In genomic region chr3:194100856-194101390, GRCh38 we compare ENCODE assay signal across 13 cellular contexts. TPM values are rescaled to one million over a fixed set of nuclear protein-coding genes. Genes with fewer than 3 reads are reported as not detected.
DNase-seq lines count a peak whose midpoint lies in the region; ATAC-seq, FAIRE-seq and TF ChIP-seq lines count a peak whose summit lies in the region.
"Had no signal": no experiment of that assay in that cellular context is flagged by ENCODE, and none has a peak within 500 bp of the region (broad histone marks: within the 10 kb centered on the region; RNA-seq: fewer than 3 reads in every experiment).

No MANE protein-coding gene starts in this region.

- peak; percentile 92 for FAIRE-seq in GM12892 (lab: Jason Lieb, UNC)

- peak; percentile 80 for ATAC-seq in GM19467 (IDR thresholded peaks at IDR 0.05; ENCODE audit: unreplicated experiment)
- ATAC-seq in HG03039 (IDR thresholded peaks at IDR 0.05; ENCODE audit: unreplicated experiment) = peak; percentile 70

- DNase-seq in GM12892 (ENCODE audit: insufficient read length) = peak; percentile 57
- DNase-seq in RPMI8226 = peak; percentile 44
- DNase-seq in DMS 273 treated with DMSO at 0.1 percent for 48 hours (lab: John Stamatoyannopoulos, UW) = no peak
- no peak for DNase-seq in cerebellar cortex (ENCODE audit: low spot score)
- DNase-seq in 8988T = no peak
- no peak for DNase-seq in C1 segment of cervical spinal cord (lab: John Stamatoyannopoulos, UW)
- DNase-seq: activated T-cell treated with anti-CD3 and anti-CD28 coated beads, Interleukin-2, amount 50 U/mL, for 48 hours; CD8-positive, alpha-beta memory T cell; glutamatergic neuron; Right ventricle myocardium superior; testis had no signal

- TF ChIP-seq POLR2A in GM12892 (IDR thresholded peaks at IDR 0.05; ENCODE audit: low read depth, low read length) = no peak; the same call in 1 of the 2 replicates

RNA-seq across cellular contexts. Expression of gene HES1, which starts 35.0 kb away (rescaled TPM):
- polyA plus RNA-seq in GM12892 (2012; ENCODE audit: missing spikeins) = 4.3 TPM
- polyA plus RNA-seq: CD8-positive, alpha-beta memory T cell had no signal

Comparison
In these comparisons a context has a peak if more than half of its experiments do, and no peak if none do; other contexts are left out.
1. DNase-seq: peak in GM12892 (single experiment) and RPMI8226 (single experiment); none in DMS 273 treated with DMSO at 0.1 percent for 48 hours (single experiment), cerebellar cortex (single experiment), 8988T (single experiment) and C1 segment of cervical spinal cord (0 of 14).